ENCODE assay signal across 1 cellular context in the genomic region with DNA sequence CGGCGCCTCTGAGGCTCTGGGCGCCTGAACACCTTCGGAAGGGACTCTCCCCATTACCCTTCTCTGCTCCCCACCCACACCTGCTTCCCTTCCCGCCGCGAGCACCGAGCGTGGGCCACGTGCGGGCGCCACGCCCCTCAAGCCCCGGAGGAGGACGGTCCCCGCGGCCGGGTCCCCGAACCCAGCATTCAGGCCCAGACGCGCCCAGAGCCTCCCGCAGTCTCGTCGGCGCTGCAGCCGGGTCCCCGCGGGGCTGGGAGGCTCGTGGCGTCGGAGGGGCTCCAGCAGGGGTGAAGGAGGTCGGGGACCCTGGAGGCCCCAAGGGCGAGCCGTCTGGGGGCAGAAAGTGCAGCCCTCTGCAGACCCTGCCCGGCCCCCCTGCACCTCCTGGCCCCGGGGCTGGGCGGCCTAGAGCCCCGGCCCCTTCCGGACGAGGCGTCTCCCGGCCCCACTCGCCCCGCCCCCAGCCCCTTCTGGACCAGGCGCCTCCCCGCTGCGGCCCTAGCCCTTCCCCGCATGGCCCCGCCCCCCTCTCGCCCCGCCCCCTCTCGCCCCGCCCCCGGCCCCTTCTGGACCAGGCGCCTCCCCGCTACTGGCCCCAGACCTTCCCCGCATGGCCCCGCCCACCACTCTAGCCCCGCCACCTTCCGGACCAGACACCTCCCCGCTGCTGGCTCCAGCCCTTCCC.
TF ChIP-seq lines count a peak whose summit lies in the region.

No MANE protein-coding gene starts in this region.

TF ChIP-seq in HepG2, 621 proteins besides CTCF, POLR2A, EP300 and RAD21 (continued from another document and continues in another):
- 0 out of 2 replicates have a peak, but pooled peaks have one; percentile 63 for TF ChIP-seq ZNF605 (CRISPR knock-in tag; IDR thresholded peaks at IDR 0.05)
- TF ChIP-seq IRF2 (CRISPR knock-in tag; IDR thresholded peaks at IDR 0.05): no peak
- TF ChIP-seq KLF13 (CRISPR knock-in tag; IDR thresholded peaks at IDR 0.05): no peak
- TF ChIP-seq ZNF260 (CRISPR knock-in tag; IDR thresholded peaks at IDR 0.05; ENCODE audit: borderline replicate concordance, low read depth): 0 out of 2 replicates have a peak, but pooled peaks have one; percentile 49
- TF ChIP-seq ZNF205 (CRISPR knock-in tag; IDR thresholded peaks at IDR 0.05): no peak
- TF ChIP-seq REL (CRISPR knock-in tag; conservative IDR thresholded peaks at IDR 0.05): no peak
- no peak for TF ChIP-seq MED8 (CRISPR knock-in tag; IDR thresholded peaks at IDR 0.05; ENCODE audit: insufficient replicate concordance)
- 0 out of 2 replicates have a peak, but pooled peaks have one; percentile 57 for TF ChIP-seq ZNF83 (CRISPR knock-in tag; IDR thresholded peaks at IDR 0.05; ENCODE audit: borderline replicate concordance)
- peak; percentile 93 for TF ChIP-seq AGO2 (optimal IDR thresholded peaks at IDR 0.05; ENCODE audit: low read depth, low read length)
- no peak for TF ChIP-seq PHB2 (IDR thresholded peaks at IDR 0.05; ENCODE audit: partially characterized antibody)
- no peak for TF ChIP-seq REPIN1 (CRISPR knock-in tag; IDR thresholded peaks at IDR 0.05; ENCODE audit: borderline replicate concordance, low read depth)
- TF ChIP-seq ZNF335 (CRISPR knock-in tag; IDR thresholded peaks at IDR 0.05): peak; percentile 52; the same call in 1 of the 2 replicates
- TF ChIP-seq NFKB2 (CRISPR knock-in tag; IDR thresholded peaks at IDR 0.05; ENCODE audit: borderline replicate concordance): peak; percentile 67; the same call in 1 of the 2 replicates
- TF ChIP-seq STAT6 (CRISPR knock-in tag; IDR thresholded peaks at IDR 0.05; ENCODE audit: borderline replicate concordance): peak; percentile 49; the same call in 1 of the 2 replicates
- TF ChIP-seq PHF8 (CRISPR knock-in tag; IDR thresholded peaks at IDR 0.05): peak; percentile 74; the same call in 1 of the 2 replicates
- peak; percentile 75; the same call in 1 of the 2 replicates for TF ChIP-seq ZC3H4 (CRISPR knock-in tag; IDR thresholded peaks at IDR 0.05; ENCODE audit: borderline replicate concordance)
- no peak for TF ChIP-seq LCORL (IDR thresholded peaks at IDR 0.05)
- no peak; the same call in 1 of the 2 replicates for TF ChIP-seq LCORL (CRISPR knock-in tag; IDR thresholded peaks at IDR 0.05)
- no peak for TF ChIP-seq ZNF12 (CRISPR knock-in tag; IDR thresholded peaks at IDR 0.05)
- TF ChIP-seq ZNF879 (CRISPR knock-in tag; IDR thresholded peaks at IDR 0.05): 0 out of 2 replicates have a peak, but pooled peaks have one; percentile 9
- TF ChIP-seq RCOR2 (CRISPR knock-in tag; IDR thresholded peaks at IDR 0.05): no peak
- TF ChIP-seq, protein P1, sequence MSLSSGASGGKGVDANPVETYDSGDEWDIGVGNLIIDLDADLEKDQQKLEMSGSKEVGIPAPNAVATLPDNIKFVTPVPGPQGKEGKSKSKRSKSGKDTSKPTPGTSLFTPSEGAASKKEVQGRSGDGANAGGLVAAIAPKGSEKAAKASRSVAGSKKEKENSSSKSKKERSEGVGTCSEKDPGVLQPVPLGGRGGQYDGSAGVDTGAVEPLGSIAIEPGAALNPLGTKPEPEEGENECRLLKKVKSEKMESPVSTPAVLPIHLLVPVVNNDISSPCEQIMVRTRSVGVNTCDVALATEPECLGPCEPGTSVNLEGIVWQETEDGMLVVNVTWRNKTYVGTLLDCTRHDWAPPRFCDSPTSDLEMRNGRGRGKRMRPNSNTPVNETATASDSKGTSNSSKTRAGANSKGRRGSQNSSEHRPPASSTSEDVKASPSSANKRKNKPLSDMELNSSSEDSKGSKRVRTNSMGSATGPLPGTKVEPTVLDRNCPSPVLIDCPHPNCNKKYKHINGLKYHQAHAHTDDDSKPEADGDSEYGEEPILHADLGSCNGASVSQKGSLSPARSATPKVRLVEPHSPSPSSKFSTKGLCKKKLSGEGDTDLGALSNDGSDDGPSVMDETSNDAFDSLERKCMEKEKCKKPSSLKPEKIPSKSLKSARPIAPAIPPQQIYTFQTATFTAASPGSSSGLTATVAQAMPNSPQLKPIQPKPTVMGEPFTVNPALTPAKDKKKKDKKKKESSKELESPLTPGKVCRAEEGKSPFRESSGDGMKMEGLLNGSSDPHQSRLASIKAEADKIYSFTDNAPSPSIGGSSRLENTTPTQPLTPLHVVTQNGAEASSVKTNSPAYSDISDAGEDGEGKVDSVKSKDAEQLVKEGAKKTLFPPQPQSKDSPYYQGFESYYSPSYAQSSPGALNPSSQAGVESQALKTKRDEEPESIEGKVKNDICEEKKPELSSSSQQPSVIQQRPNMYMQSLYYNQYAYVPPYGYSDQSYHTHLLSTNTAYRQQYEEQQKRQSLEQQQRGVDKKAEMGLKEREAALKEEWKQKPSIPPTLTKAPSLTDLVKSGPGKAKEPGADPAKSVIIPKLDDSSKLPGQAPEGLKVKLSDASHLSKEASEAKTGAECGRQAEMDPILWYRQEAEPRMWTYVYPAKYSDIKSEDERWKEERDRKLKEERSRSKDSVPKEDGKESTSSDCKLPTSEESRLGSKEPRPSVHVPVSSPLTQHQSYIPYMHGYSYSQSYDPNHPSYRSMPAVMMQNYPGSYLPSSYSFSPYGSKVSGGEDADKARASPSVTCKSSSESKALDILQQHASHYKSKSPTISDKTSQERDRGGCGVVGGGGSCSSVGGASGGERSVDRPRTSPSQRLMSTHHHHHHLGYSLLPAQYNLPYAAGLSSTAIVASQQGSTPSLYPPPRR (CRISPR knock-in tag; IDR thresholded peaks at IDR 0.05; ENCODE audit: borderline replicate concordance): no peak; the same call in 1 of the 2 replicates
- TF ChIP-seq ARID2 (CRISPR knock-in tag; IDR thresholded peaks at IDR 0.05; ENCODE audit: borderline replicate concordance): no peak
- peak; percentile 2; the same call in 1 of the 2 replicates for TF ChIP-seq HMGXB3 (CRISPR knock-in tag; IDR thresholded peaks at IDR 0.05; ENCODE audit: borderline replicate concordance)
- peak; percentile 33 for TF ChIP-seq ZNF883 (CRISPR knock-in tag; IDR thresholded peaks at IDR 0.05; ENCODE audit: not compliant biosample characterization)
- TF ChIP-seq SNAPC5 (CRISPR knock-in tag; IDR thresholded peaks at IDR 0.05; ENCODE audit: borderline replicate concordance): no peak; the same call in 1 of the 2 replicates
- peak; percentile 26 for TF ChIP-seq SALL1 (CRISPR knock-in tag; IDR thresholded peaks at IDR 0.05)
- TF ChIP-seq ZSCAN22 (CRISPR knock-in tag; IDR thresholded peaks at IDR 0.05): no peak
- no peak for TF ChIP-seq TEAD2 (CRISPR knock-in tag; IDR thresholded peaks at IDR 0.05)
- TF ChIP-seq ARID4A (CRISPR knock-in tag; IDR thresholded peaks at IDR 0.05; ENCODE audit: borderline replicate concordance): peak; percentile 67
- TF ChIP-seq, protein P2, sequence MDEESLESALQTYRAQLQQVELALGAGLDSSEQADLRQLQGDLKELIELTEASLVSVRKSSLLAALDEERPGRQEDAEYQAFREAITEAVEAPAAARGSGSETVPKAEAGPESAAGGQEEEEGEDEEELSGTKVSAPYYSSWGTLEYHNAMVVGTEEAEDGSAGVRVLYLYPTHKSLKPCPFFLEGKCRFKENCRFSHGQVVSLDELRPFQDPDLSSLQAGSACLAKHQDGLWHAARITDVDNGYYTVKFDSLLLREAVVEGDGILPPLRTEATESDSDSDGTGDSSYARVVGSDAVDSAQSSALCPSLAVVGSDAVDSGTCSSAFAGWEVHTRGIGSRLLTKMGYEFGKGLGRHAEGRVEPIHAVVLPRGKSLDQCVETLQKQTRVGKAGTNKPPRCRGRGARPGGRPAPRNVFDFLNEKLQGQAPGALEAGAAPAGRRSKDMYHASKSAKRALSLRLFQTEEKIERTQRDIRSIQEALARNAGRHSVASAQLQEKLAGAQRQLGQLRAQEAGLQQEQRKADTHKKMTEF (CRISPR knock-in tag; IDR thresholded peaks at IDR 0.05): peak; percentile 50; the same call in 1 of the 2 replicates
- peak; percentile 49 for TF ChIP-seq KAT8 (CRISPR knock-in tag; IDR thresholded peaks at IDR 0.05)
- TF ChIP-seq BRF2 (CRISPR knock-in tag; IDR thresholded peaks at IDR 0.05): no peak; the same call in 1 of the 2 replicates
- 0 out of 2 replicates have a peak, but pooled peaks have one; percentile 18 for TF ChIP-seq KLF12 (CRISPR knock-in tag; IDR thresholded peaks at IDR 0.05; ENCODE audit: borderline replicate concordance)
- no peak for TF ChIP-seq FOXA1 (IDR thresholded peaks at IDR 0.05)
- TF ChIP-seq FOXA1 (CRISPR knock-in tag; IDR thresholded peaks at IDR 0.05): no peak
- TF ChIP-seq ZNF792 (CRISPR knock-in tag; IDR thresholded peaks at IDR 0.05): peak; percentile 46; the same call in 1 of the 2 replicates
